10 cellular contexts compared by ENCODE assay signal in genomic region chr20:63953764-63954429, GRCh38. TPM values are rescaled to one million over a fixed set of nuclear protein-coding genes. Genes with fewer than 3 reads are reported as not detected.
DNase-seq lines count a peak whose midpoint lies in the region; ATAC-seq, FAIRE-seq and TF ChIP-seq lines count a peak whose summit lies in the region.
"Had no signal": no experiment of that assay in that cellular context is flagged by ENCODE, and none has a peak within 500 bp of the region (broad histone marks: within the 10 kb centered on the region; RNA-seq: fewer than 3 reads in every experiment).

No MANE protein-coding gene starts in this region.

- POLR2A ChIA-PET in CD8-positive, alpha-beta T cell (lab: Charles Lee): no interaction called here

- H3K27ac ChIP-seq in CD8-positive, alpha-beta T cell (ENCODE audit: low read depth, low read length): no peak overlapping the region
- H3K27ac ChIP-seq in coronary artery: peak overlapping the region in 1 of 2 donors; percentile 14

- intact Hi-C loops in CD8-positive, alpha-beta T cell (cut with DNase I, micrococcal nuclease): no loop called here
- intact Hi-C loops in posterior vena cava (cut with DNase I): no loop called here

- peak overlapping the region; percentile 82 for H3K4me3 Mint-ChIP-seq in CD8-positive, alpha-beta T cell
- H3K4me3 Mint-ChIP-seq in neural crest cell: peak overlapping the region; percentile 88

- H3K9ac ChIP-seq in Loucy (ENCODE audit: low read depth, low read length, poor library complexity, severe bottlenecking): peak overlapping the region; percentile 98

- H3K9me3 ChIP-seq in CD8-positive, alpha-beta T cell (ENCODE audit: low read length): no peaks in the 10 kb centered on the region
- H3K9me3 ChIP-seq in Loucy (ENCODE audit: insufficient read depth, low read depth, low read length): no peaks in the 10 kb centered on the region

- no peaks in the 10 kb centered on the region for H3K27me3 Mint-ChIP-seq in CD8-positive, alpha-beta T cell (ENCODE audit: low read depth)
- H3K27me3 Mint-ChIP-seq in neural crest cell (ENCODE audit: low read depth): peaks cover 1% of the 10 kb centered on the region

- peaks cover 4% of the 10 kb centered on the region for H3K36me3 Mint-ChIP-seq in CD8-positive, alpha-beta T cell
- no peaks in the 10 kb centered on the region for H3K36me3 Mint-ChIP-seq in neural crest cell (ENCODE audit: low read depth)

- peaks cover 48% of the 10 kb centered on the region for H3K4me1 Mint-ChIP-seq in CD8-positive, alpha-beta T cell (ENCODE audit: low read depth)
- H3K4me1 Mint-ChIP-seq in neural crest cell: peaks cover 29% of the 10 kb centered on the region

- FAIRE-seq in HTR-8/SVneo (lab: Jason Lieb, UNC): no peak

- ATAC-seq in CD8-positive, alpha-beta T cell: no peak
- ATAC-seq in GM21529 (IDR thresholded peaks at IDR 0.05; ENCODE audit: unreplicated experiment): no peak

- H3K4me3 ChIP-seq in CD8-positive, alpha-beta T cell (ENCODE audit: low read depth, low read length): no peak overlapping the region
- H3K4me3 ChIP-seq in Loucy (ENCODE audit: low read length, poor library complexity, severe bottlenecking): peak overlapping the region; percentile 100
- peak overlapping the region; percentile 91 for H3K4me3 ChIP-seq in coronary artery

- H3K4me1 ChIP-seq in CD8-positive, alpha-beta T cell (ENCODE audit: insufficient read depth, low read length): peaks cover 40% of the 10 kb centered on the region
- H3K4me1 ChIP-seq in Loucy (ENCODE audit: insufficient read depth, low read length, poor library complexity, severe bottlenecking): peaks cover 50% of the 10 kb centered on the region

- CTCF ChIA-PET in CD8-positive, alpha-beta T cell (lab: Charles Lee): interaction anchor here (0.7 kb wide), 1 partner anchor 167 kb away, joined by 3 read pairs; no protein-coding TSS in a partner anchor

- peaks cover 60% of the 10 kb centered on the region for H4K20me1 ChIP-seq in Loucy (ENCODE audit: insufficient read depth, low read length, poor library complexity, severe bottlenecking)

- no peaks in the 10 kb centered on the region for H3K9me3 Mint-ChIP-seq in CD8-positive, alpha-beta T cell
- H3K9me3 Mint-ChIP-seq in neural crest cell: no peaks in the 10 kb centered on the region

- H3K4me2 ChIP-seq in Loucy (ENCODE audit: low read depth, low read length, poor library complexity, severe bottlenecking): peak overlapping the region; percentile 90

- DNase-seq in CD8-positive, alpha-beta T cell: no peak
- DNase-seq in coronary artery (ENCODE audit: low spot score): no peak
- DNase-seq in neural crest cell (ENCODE audit: low read depth, low spot score): no peak
- no peak for DNase-seq in HTR-8/SVneo (ENCODE audit: insufficient read length, low spot score)
- DNase-seq in NCI-H2081 treated with DMSO at 0.1 percent for 48 hours (lab: John Stamatoyannopoulos, UW): no peak
- no peak for DNase-seq in posterior vena cava (ENCODE audit: low spot score)
- DNase-seq: NCI-H187 treated with DMSO at 0.1 percent for 48 hours; stimulated activated CD8-positive, alpha-beta memory T cell treated with anti-CD3 and anti-CD28 coated beads, Interleukin-4, amount 100 ng/mL, for 48 hours had no signal

- H3K27ac Mint-ChIP-seq in CD8-positive, alpha-beta T cell: peak overlapping the region; percentile 49
- peak overlapping the region; percentile 59 for H3K27ac Mint-ChIP-seq in neural crest cell (ENCODE audit: unreplicated experiment)

- no peak overlapping the region for H2AFZ ChIP-seq in Loucy (ENCODE audit: low read length)

- TF ChIP-seq CTCF in CD8-positive, alpha-beta T cell (IDR thresholded peaks at IDR 0.05): no peak
- TF ChIP-seq CTCF in Loucy (conservative IDR thresholded peaks at IDR 0.05; ENCODE audit: low read length) (no peak), coronary artery (IDR thresholded peaks at IDR 0.05) (no peak), neural crest cell (conservative IDR thresholded peaks at IDR 0.05) (no peak)

- no peaks in the 10 kb centered on the region for H3K27me3 ChIP-seq in CD8-positive, alpha-beta T cell (ENCODE audit: insufficient read depth, low read length)
- H3K27me3 ChIP-seq in Loucy (ENCODE audit: insufficient read depth, low read length, poor library complexity, severe bottlenecking): no peaks in the 10 kb centered on the region

- H3K9me2 ChIP-seq in Loucy (replicated peaks; ENCODE audit: low read depth, low read length): no peaks in the 10 kb centered on the region

- H3K36me3 ChIP-seq in CD8-positive, alpha-beta T cell (ENCODE audit: insufficient read depth, low read length): no peaks in the 10 kb centered on the region
- H3K36me3 ChIP-seq in Loucy (ENCODE audit: insufficient read depth, low read length): no peaks in the 10 kb centered on the region

- H3F3A ChIP-seq in Loucy (ENCODE audit: low read depth): peaks cover 8% of the 10 kb centered on the region; the same call in 1 of the 2 replicates

- H3K79me2 ChIP-seq in Loucy (ENCODE audit: insufficient read depth, low read length): peaks cover 73% of the 10 kb centered on the region

RNA-seq across cellular contexts. Expression of gene UCKL1, which starts 2.3 kb away (rescaled TPM):
- total RNA-seq in CD8-positive, alpha-beta T cell: 10 to 100 TPM; 29.6 to 33.7 TPM
- 39.3 and 39.9 TPM in 2 replicates for total RNA-seq in neural crest cell
- 10 to 100 TPM; 20.8 to 22.0 TPM for total RNA-seq in posterior vena cava

RNA-seq across cellular contexts. Expression of gene ZNF512B, which starts 15.8 kb away (rescaled TPM):
- 10 to 100 TPM; 13.9 to 14.9 TPM for total RNA-seq in CD8-positive, alpha-beta T cell
- total RNA-seq in neural crest cell (33.0 and 34.0 TPM in 2 replicates), posterior vena cava (10 to 100 TPM in 1 of 2 donors, 1 to 10 TPM in 1; 9.4 to 11.2 TPM)

RNA-seq across cellular contexts. Expression of gene SAMD10, which starts 25.5 kb away (rescaled TPM):
- total RNA-seq in CD8-positive, alpha-beta T cell: 1 to 10 TPM; 7.3 to 8.6 TPM
- 6.4 and 8.0 TPM in 2 replicates for total RNA-seq in neural crest cell
- total RNA-seq in posterior vena cava: 1 to 10 TPM; 1.1 to 1.5 TPM

RNA-seq across cellular contexts. Expression of gene PRPF6, which starts 27.0 kb away (rescaled TPM):
- total RNA-seq in CD8-positive, alpha-beta T cell: 10 to 100 TPM; 51.6 to 51.9 TPM
- total RNA-seq in neural crest cell (77.4 and 81.5 TPM in 2 replicates), posterior vena cava (10 to 100 TPM; 44.3 to 44.8 TPM)

RNA-seq across cellular contexts. Expression of gene DNAJC5, which starts 59.0 kb away (rescaled TPM):
- 10 to 100 TPM; 24.3 TPM for total RNA-seq in CD8-positive, alpha-beta T cell
- total RNA-seq in neural crest cell: 46.9 and 47.3 TPM in 2 replicates
- 10 to 100 TPM; 31.1 to 31.7 TPM for total RNA-seq in posterior vena cava
